In genomic region chr18:23324056-23324811, GRCh38 we compare ENCODE assay signal across 18 cellular contexts.
"Had no signal": no experiment of that assay in that cellular context is flagged by ENCODE, and none has a peak within 500 bp of the region (broad histone marks: within the 10 kb centered on the region; RNA-seq: fewer than 3 reads in every experiment).

No MANE protein-coding gene starts in this region.

- H3K27me3 Mint-ChIP-seq: stimulated activated naive CD8-positive, alpha-beta T cell treated with anti-CD3 and anti-CD28 coated beads, Interleukin-15, amount 100 ng/mL, for 72 hours had no signal

- H3K27me3 ChIP-seq: brain microvascular endothelial cell, hepatocyte, ovary, sigmoid colon, spleen had no signal

- H3K27ac Mint-ChIP-seq: activated naive CD8-positive, alpha-beta T cell treated with anti-CD3 and anti-CD28 coated beads, Interleukin-2, amount 10 ng/mL, durations not matched to agents 7 days and 5 days; stimulated activated naive CD8-positive, alpha-beta T cell treated with anti-CD3 and anti-CD28 coated beads, Interleukin-15, amount 100 ng/mL, for 72 hours had no signal

- H3K4me3 Mint-ChIP-seq: activated naive CD8-positive, alpha-beta T cell treated with anti-CD3 and anti-CD28 coated beads, Interleukin-2, amount 10 ng/mL, durations not matched to agents 7 days and 5 days; neural crest cell; stimulated activated naive CD8-positive, alpha-beta T cell treated with anti-CD3 and anti-CD28 coated beads, Interleukin-15, amount 100 ng/mL, for 72 hours had no signal

- H3K4me1 Mint-ChIP-seq: neural crest cell; stimulated activated naive CD8-positive, alpha-beta T cell treated with anti-CD3 and anti-CD28 coated beads, Interleukin-15, amount 100 ng/mL, for 72 hours had no signal

- DNase-seq: activated CD4-positive, alpha-beta T cell treated with anti-CD3 and anti-CD28 coated beads, Interleukin-2, amount 50 U/mL, for 1 hour; activated CD8-positive, alpha-beta memory T cell treated with anti-CD3 and anti-CD28 coated beads for 24 hours; activated gamma-delta T cell treated with Interleukin-2 at 50 U/mL for 16 hours; activated naive CD8-positive, alpha-beta T cell treated with anti-CD3 and anti-CD28 coated beads, Interleukin-2, amount 10 ng/mL, durations not matched to agents 7 days and 5 days; brain microvascular endothelial cell; cerebellar nuclear complex; dermis blood vessel endothelial cell; kidney; left ventricle myocardium superior; mesendoderm; ovary; sigmoid colon; spleen; stimulated activated naive CD8-positive, alpha-beta T cell treated with anti-CD3 and anti-CD28 coated beads, Interleukin-15, amount 100 ng/mL, for 72 hours had no signal

- ATAC-seq: activated CD4-positive, CD25-positive, alpha-beta regulatory T cell treated with anti-CD3 and anti-CD28 coated beads, Interleukin-2, amount 50 U/mL, for 24 hours; esophagus mucosa; left ventricle myocardium superior; stimulated activated naive CD8-positive, alpha-beta T cell treated with anti-CD3 and anti-CD28 coated beads, Interleukin-15, amount 100 ng/mL, for 72 hours had no signal

- H3K9me3 ChIP-seq: ovary, sigmoid colon, spleen had no signal

- H3K36me3 ChIP-seq: brain microvascular endothelial cell, ovary, sigmoid colon, spleen had no signal

- H3K27ac ChIP-seq: brain microvascular endothelial cell, hepatocyte, ovary, sigmoid colon, spleen had no signal

- H3K9me3 Mint-ChIP-seq: neural crest cell had no signal

- H3K4me3 ChIP-seq: hepatocyte, ovary, sigmoid colon, spleen had no signal

- H3K4me1 ChIP-seq: sigmoid colon had no signal
